ENCODE assay signal across 1 cellular context in genomic region chr3:46557814-46558183, GRCh38.
TF ChIP-seq lines count a peak whose summit lies in the region.

No MANE protein-coding gene starts in this region.

TF ChIP-seq in endothelial cell of umbilical vein, 7 proteins besides CTCF, POLR2A, EP300 and RAD21:
- TF ChIP-seq JUN (IDR thresholded peaks at IDR 0.05; ENCODE audit: borderline replicate concordance, insufficient read depth, insufficient read length, low read depth), result no peak
- TF ChIP-seq POLR2AphosphoS5 (IDR thresholded peaks at IDR 0.05; ENCODE audit: insufficient read depth, low read depth, low read length), result no peak
- TF ChIP-seq MAX (IDR thresholded peaks at IDR 0.05; ENCODE audit: insufficient read depth, insufficient read length), result no peak
- TF ChIP-seq FOS (IDR thresholded peaks at IDR 0.05; ENCODE audit: borderline replicate concordance, insufficient read depth, low read length), result no peak
- no peak for TF ChIP-seq GATA2 (IDR thresholded peaks at IDR 0.05; ENCODE audit: insufficient read depth, insufficient read length, low read depth, low read length)
- no peak for TF ChIP-seq EZH2 (IDR thresholded peaks at IDR 0.05; ENCODE audit: borderline replicate concordance, low read depth, low read length, severe bottlenecking)
- TF ChIP-seq MYC (IDR thresholded peaks at IDR 0.05; ENCODE audit: low read depth, low read length), result no peak
